Comparison of ENCODE assay signal across 1 cellular context in genomic region chr5:53601570-53601969, GRCh38.
TF ChIP-seq lines count a peak whose summit lies in the region.

No MANE protein-coding gene starts in this region.

TF ChIP-seq in HepG2, 621 proteins besides CTCF, POLR2A, EP300 and RAD21 (continued from another document):
- peak; percentile 25; the same call in 1 of the 2 replicates for TF ChIP-seq HOMEZ (CRISPR knock-in tag; IDR thresholded peaks at IDR 0.05; ENCODE audit: low read depth)
- TF ChIP-seq NR2C2 (CRISPR knock-in tag; IDR thresholded peaks at IDR 0.05; ENCODE audit: borderline replicate concordance), result 0 out of 2 replicates have a peak, but pooled peaks have one; percentile 34
